In the genomic region with DNA sequence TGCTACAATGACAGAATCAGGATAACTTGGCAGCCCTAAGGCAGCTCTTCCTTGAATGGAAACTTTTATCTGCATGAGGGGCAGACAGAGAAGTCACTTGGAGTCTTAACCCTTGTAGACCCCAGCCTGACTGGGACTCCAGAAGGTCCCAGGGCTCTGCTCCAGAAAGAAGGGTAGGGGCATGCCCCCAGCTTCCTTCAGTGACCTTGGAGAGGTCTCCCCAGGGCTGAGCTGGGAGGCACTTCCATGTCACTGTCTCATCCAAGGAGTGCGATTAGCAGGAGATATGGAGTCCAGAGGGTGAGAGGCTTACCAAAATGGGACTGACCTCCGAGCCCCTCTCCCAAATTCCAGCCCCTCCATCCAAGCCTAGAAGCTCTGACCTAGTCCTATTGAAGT, we compare ENCODE assay signal across 11 cellular contexts. TPM values are rescaled to one million over a fixed set of nuclear protein-coding genes. Genes with fewer than 3 reads are reported as not detected.
A peak's percentile ranks its signal among the peaks of the same experiment; 100 is the strongest.
DNase-seq lines count a peak whose midpoint lies in the region; ATAC-seq and TF ChIP-seq lines count a peak whose summit lies in the region.
"Had no signal": no experiment of that assay in that cellular context is flagged by ENCODE, and none has a peak within 500 bp of the region (broad histone marks: within the 10 kb centered on the region; RNA-seq: fewer than 3 reads in every experiment).

No MANE protein-coding gene starts in this region.

- H3K4me3 ChIP-seq in brain microvascular endothelial cell (ENCODE audit: low read depth, low read length) (no peak overlapping the region), psoas muscle (no peak overlapping the region)

- 64 to 84% (median 73%) methylated on average over 2 of the region's 2 CpGs for WGBS in psoas muscle, 3 donors

- H3K36me3 Mint-ChIP-seq in CD14-positive monocyte: peaks cover 36 to 42% of the 10 kb centered on the region in 2 donors
- H3K36me3 Mint-ChIP-seq in HFFc6 (ENCODE audit: low read depth): peaks cover 10% of the 10 kb centered on the region; the same call in 1 of the 2 replicates

- H3K27ac ChIP-seq in brain microvascular endothelial cell (peak overlapping the region; percentile 18), psoas muscle (peak overlapping the region; percentile 7)

- H3K27ac Mint-ChIP-seq in CD14-positive monocyte (peak overlapping the region; percentile 40 to 82 (median 75)), HFFc6 (peak overlapping the region; percentile 90)
- H3K27ac Mint-ChIP-seq: endodermal cell, nephron had no signal

- intact Hi-C loops in CD14-positive monocyte (cut with micrococcal nuclease): no loop called here
- intact Hi-C loops in psoas muscle (cut with DNase I): loop anchor here in 1 of 2 donors (5.0 kb wide), 1 partner anchor 56 kb away; no protein-coding TSS in a partner anchor

- TF ChIP-seq CTCF in CD14-positive monocyte (IDR thresholded peaks at IDR 0.05) (no peak), HFFc6 (IDR thresholded peaks at IDR 0.05) (no peak), brain microvascular endothelial cell (IDR thresholded peaks at IDR 0.05; ENCODE audit: low read depth, low read length, missing control alignments) (no peak), psoas muscle (IDR thresholded peaks at IDR 0.05) (no peak)

- in situ Hi-C loops in brain microvascular endothelial cell (cut with HindIII; ENCODE audit: low pct_ligation_motif_present, low sequenced_read_pairs): no loop called here

- H3K4me1 Mint-ChIP-seq in CD14-positive monocyte (peaks cover 78% of the 10 kb centered on the region), HFFc6 (ENCODE audit: low read depth) (peaks cover 55% of the 10 kb centered on the region)

- H3K9me3 ChIP-seq in psoas muscle: no peaks in the 10 kb centered on the region

- H3K9me3 Mint-ChIP-seq in CD14-positive monocyte: no peaks in the 10 kb centered on the region
- no peaks in the 10 kb centered on the region for H3K9me3 Mint-ChIP-seq in HFFc6
- H3K9me3 Mint-ChIP-seq: endodermal cell, nephron had no signal

- H3K36me3 ChIP-seq in brain microvascular endothelial cell (replicated peaks) (no peaks in the 10 kb centered on the region), psoas muscle (ENCODE audit: insufficient read depth in 1 of 2, low read depth in 1 of 2) (no peaks in the 10 kb centered on the region)

- ATAC-seq in psoas muscle (no peak), GM18519 (IDR thresholded peaks at IDR 0.05; ENCODE audit: low FRiP score, unreplicated experiment) (no peak)

- H3K4me3 Mint-ChIP-seq in CD14-positive monocyte: peak overlapping the region in 1 of 2 donors; percentile 15
- H3K4me3 Mint-ChIP-seq in HFFc6: no peak overlapping the region; the same call in 1 of the 2 replicates
- H3K4me3 Mint-ChIP-seq: endodermal cell, nephron had no signal

- H3K27me3 ChIP-seq in brain microvascular endothelial cell (replicated peaks) (no peaks in the 10 kb centered on the region), psoas muscle (ENCODE audit: insufficient read depth in 3 of 3, low read length in 2 of 3) (no peaks in the 10 kb centered on the region)

- H3K27me3 Mint-ChIP-seq in CD14-positive monocyte (ENCODE audit: low read depth in 3 of 3): peaks cover 0 to 4% (median 2%) of the 10 kb centered on the region in 3 donors
- H3K27me3 Mint-ChIP-seq in HFFc6 (ENCODE audit: insufficient read depth): peaks cover 5% of the 10 kb centered on the region

- no peak for DNase-seq in CD14-positive monocyte (ENCODE audit: low spot score)
- no peak for DNase-seq in HFFc6
- DNase-seq in brain microvascular endothelial cell: no peak
- no peak for DNase-seq in psoas muscle
- DNase-seq in GM03348 (ENCODE audit: low spot score): no peak
- no peak for DNase-seq in AG08396 (ENCODE audit: low spot score)
- DNase-seq: DND-41 had no signal

- peaks cover 5% of the 10 kb centered on the region for H3K4me1 ChIP-seq in psoas muscle

RNA-seq across cellular contexts. Expression of a gene that starts 3.4 kb away (rescaled TPM):
- polyA plus RNA-seq in CD14-positive monocyte (10 to 100 TPM; 10.3 to 21.6 TPM), psoas muscle (1 to 10 TPM; 2.3 to 4.5 (median 2.7) TPM)
- 10 to 100 TPM; 18.2 to 26.2 (median 21.7) TPM for total RNA-seq in HFFc6 (2021; fragmentation: NEBNext Ultra II Directional; extraction: Animal tissue kit (Norgen Biotek cat#: 25700))
- total RNA-seq in psoas muscle: 10 to 100 TPM in 1 of 4 donors, 1 to 10 TPM in 3; 6.4 to 13.6 (median 7.8) TPM

RNA-seq across cellular contexts. Expression of a gene that starts 24.2 kb away (rescaled TPM):
- polyA plus RNA-seq in CD14-positive monocyte: 1 to 10 TPM; 1.3 to 2.1 TPM
- not detected for total RNA-seq in HFFc6 (2021; fragmentation: NEBNext Ultra II Directional; extraction: Animal tissue kit (Norgen Biotek cat#: 25700))
- under 1 TPM in 3 of 4 donors, not detected in 1; 0.17 to 0.67 (median 0.19) TPM for total RNA-seq in psoas muscle
- polyA plus RNA-seq in psoas muscle: under 1 TPM in 2 of 3 donors, not detected in 1; 0.05 to 0.14 TPM
- total RNA-seq: endodermal cell, H1 had no signal
- polyA plus RNA-seq: H1 had no signal

RNA-seq across cellular contexts. Expression of a gene that starts 54.0 kb away (rescaled TPM):
- polyA plus RNA-seq in CD14-positive monocyte: 100 to 1,000 TPM; 179 to 186 TPM
- total RNA-seq in HFFc6 (2021; fragmentation: NEBNext Ultra II Directional; extraction: Animal tissue kit (Norgen Biotek cat#: 25700)): 100 to 1,000 TPM in 3 of 6 experiments, 10 to 100 TPM in 3; 87.9 to 109 (median 96.9) TPM
- 100 to 1,000 TPM in 1 of 4 donors, 10 to 100 TPM in 3; 70.2 to 137 (median 90.8) TPM for total RNA-seq in psoas muscle
- polyA plus RNA-seq in psoas muscle: 100 to 1,000 TPM; 113 to 162 (median 122) TPM
